In the genomic region with DNA sequence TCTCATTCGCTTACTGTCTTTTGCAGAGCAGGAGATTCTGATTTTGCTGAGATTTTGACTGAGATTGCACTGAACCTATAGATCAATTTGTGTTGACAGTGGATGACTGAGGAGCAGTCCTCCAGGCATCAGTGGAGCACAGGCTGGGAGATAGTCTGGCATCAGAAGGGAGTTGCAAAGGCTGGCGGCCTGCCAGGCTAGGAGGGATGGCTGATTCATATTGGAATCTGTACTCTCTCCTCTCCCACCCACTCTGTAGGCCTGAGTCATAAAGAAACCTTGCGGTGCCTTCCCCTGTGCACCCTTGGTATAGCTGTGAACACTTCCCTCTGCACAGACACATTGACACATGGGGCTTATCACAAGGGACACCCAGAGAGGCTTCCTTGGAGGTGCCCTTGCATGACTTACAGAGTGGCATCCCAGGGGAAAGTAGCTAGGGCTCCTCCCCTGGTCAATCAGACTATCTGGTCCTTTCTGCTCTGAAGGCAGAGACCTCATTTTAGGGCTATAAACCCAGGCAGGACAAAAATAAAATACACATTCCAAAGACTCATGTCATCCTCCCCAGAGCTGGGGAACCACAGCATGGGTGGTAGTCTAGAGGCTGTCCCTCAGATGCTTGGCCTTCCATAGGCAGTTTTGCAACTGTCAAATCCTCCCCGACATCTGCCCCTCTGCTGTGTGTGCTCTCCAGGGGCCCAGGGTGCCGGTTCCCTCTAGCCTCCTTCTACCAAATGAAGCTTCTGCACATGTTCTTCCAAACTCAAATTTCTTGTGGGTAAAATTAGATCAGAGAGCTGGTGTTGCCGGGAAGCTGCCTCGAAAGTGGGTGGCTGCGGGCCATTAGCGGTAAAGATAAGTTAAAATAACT, we compare ENCODE assay signal across 8 cellular contexts. TPM values are rescaled to one million over a fixed set of nuclear protein-coding genes. Genes with fewer than 3 reads are reported as not detected.
DNase-seq lines count a peak whose midpoint lies in the region; ATAC-seq and TF ChIP-seq lines count a peak whose summit lies in the region.

No MANE protein-coding gene starts in this region.

- H3K36me3 Mint-ChIP-seq in CD4-positive, alpha-beta T cell (ENCODE audit: low read depth), result no peaks in the 10 kb centered on the region
- peaks cover 0 to 4% (median 0%) of the 10 kb centered on the region in 5 donors for H3K36me3 Mint-ChIP-seq in naive thymus-derived CD4-positive, alpha-beta T cell

- H3K4me3 ChIP-seq in colonic mucosa, result no peak overlapping the region
- H3K4me3 ChIP-seq in naive thymus-derived CD4-positive, alpha-beta T cell (ENCODE audit: low read length), result no peak overlapping the region

- no peaks in the 10 kb centered on the region for H3K9me3 ChIP-seq in CD4-positive, alpha-beta T cell (ENCODE audit: control insufficient read depth, low read length)
- no peaks in the 10 kb centered on the region for H3K9me3 ChIP-seq in colonic mucosa
- H3K9me3 ChIP-seq in naive thymus-derived CD4-positive, alpha-beta T cell (ENCODE audit: control insufficient read depth in 2 of 3, low read length in 3 of 3), result no peaks in the 10 kb centered on the region

- no peaks in the 10 kb centered on the region for H3K27me3 ChIP-seq in CD4-positive, alpha-beta T cell (ENCODE audit: control insufficient read depth, insufficient read depth, low read length)
- H3K27me3 ChIP-seq in colonic mucosa, result no peaks in the 10 kb centered on the region
- no peaks in the 10 kb centered on the region for H3K27me3 ChIP-seq in naive thymus-derived CD4-positive, alpha-beta T cell (ENCODE audit: control insufficient read depth in 2 of 2, insufficient read depth in 2 of 2, low read length in 2 of 2)

- CTCF ChIA-PET in CD4-positive, alpha-beta T cell (lab: Charles Lee), result interaction anchor here (0.7 kb wide), 1 partner anchor 17 kb away, joined by 3 read pairs; no protein-coding TSS in a partner anchor
- CTCF ChIA-PET in naive thymus-derived CD4-positive, alpha-beta T cell (lab: Charles Lee), result no interaction called here

- H3K4me1 ChIP-seq in colonic mucosa, result peaks cover 9% of the 10 kb centered on the region
- peaks cover 13 to 14% of the 10 kb centered on the region in 2 donors for H3K4me1 ChIP-seq in naive thymus-derived CD4-positive, alpha-beta T cell (ENCODE audit: control insufficient read depth in 2 of 2, insufficient read depth in 2 of 2, low read length in 2 of 2)

- TF ChIP-seq CTCF in CD4-positive, alpha-beta T cell (IDR thresholded peaks at IDR 0.05), result no peak
- TF ChIP-seq CTCF in GM20000 (IDR thresholded peaks at IDR 0.05; ENCODE audit: extremely low read depth, missing control alignments), result no peak
- no peak for TF ChIP-seq CTCF in colonic mucosa (IDR thresholded peaks at IDR 0.05)

- H3K9ac ChIP-seq in colonic mucosa (ENCODE audit: low read depth in 2 of 2, low read length in 2 of 2), result no peak overlapping the region

- no peaks in the 10 kb centered on the region for H3K27me3 Mint-ChIP-seq in CD4-positive, alpha-beta T cell
- H3K27me3 Mint-ChIP-seq in naive thymus-derived CD4-positive, alpha-beta T cell, result peaks cover 0 to 26% (median 0%) of the 10 kb centered on the region in 5 donors

- H3K9me3 Mint-ChIP-seq in CD4-positive, alpha-beta T cell, result no peaks in the 10 kb centered on the region
- peaks cover 0 to 3% (median 0%) of the 10 kb centered on the region in 11 donors for H3K9me3 Mint-ChIP-seq in naive thymus-derived CD4-positive, alpha-beta T cell

- no peaks in the 10 kb centered on the region for H3K36me3 ChIP-seq in colonic mucosa
- H3K36me3 ChIP-seq in naive thymus-derived CD4-positive, alpha-beta T cell (ENCODE audit: control insufficient read depth in 2 of 3, insufficient read depth in 3 of 3, low read length in 3 of 3), result no peaks in the 10 kb centered on the region

- peaks cover 36% of the 10 kb centered on the region for H3K4me1 Mint-ChIP-seq in CD4-positive, alpha-beta T cell (ENCODE audit: low read depth)
- peaks cover 17 to 26% (median 23%) of the 10 kb centered on the region in 7 donors for H3K4me1 Mint-ChIP-seq in naive thymus-derived CD4-positive, alpha-beta T cell

- POLR2A ChIA-PET in CD4-positive, alpha-beta T cell (lab: Charles Lee), result interaction anchor here (1.0 kb wide), 1 partner anchor 172 kb away, joined by 4 read pairs; no protein-coding TSS in a partner anchor
- POLR2A ChIA-PET in naive thymus-derived CD4-positive, alpha-beta T cell (lab: Charles Lee), result interaction anchor here (0.6 kb wide), 1 partner anchor 395 kb away, joined by 5 read pairs; no protein-coding TSS in a partner anchor

- H3K27ac Mint-ChIP-seq in CD4-positive, alpha-beta T cell, result peak overlapping the region; percentile 78
- peak overlapping the region in 4 of 9 donors; percentile 2 to 82 (median 24) for H3K27ac Mint-ChIP-seq in naive thymus-derived CD4-positive, alpha-beta T cell

- ATAC-seq in CD4-positive, alpha-beta T cell (ENCODE audit: poor library complexity), result peak; percentile 79
- peak; percentile 100 for ATAC-seq in HG03565 (IDR thresholded peaks at IDR 0.05; ENCODE audit: unreplicated experiment)
- peak; percentile 99 for ATAC-seq in activated CD4-positive, CD25-positive, alpha-beta regulatory T cell treated with anti-CD3 and anti-CD28 coated beads, Interleukin-2, amount 50 U/mL, for 24 hours
- peak; percentile 71 for ATAC-seq in naive thymus-derived CD4-positive, alpha-beta T cell

- H3K4me3 Mint-ChIP-seq in CD4-positive, alpha-beta T cell, result peak overlapping the region; percentile 36
- H3K4me3 Mint-ChIP-seq in naive thymus-derived CD4-positive, alpha-beta T cell, result no peak overlapping the region

- no peak overlapping the region for H3K27ac ChIP-seq in CD4-positive, alpha-beta T cell (ENCODE audit: low read depth, low read length)
- no peak overlapping the region for H3K27ac ChIP-seq in colonic mucosa
- H3K27ac ChIP-seq in naive thymus-derived CD4-positive, alpha-beta T cell (ENCODE audit: low read depth, low read length), result no peak overlapping the region

- DNase-seq in CD4-positive, alpha-beta T cell, result peak in 9 of 10 experiments; percentile 3 to 47 (median 18)
- peak; percentile 74 for DNase-seq in GM20000 (ENCODE audit: low spot score)
- peak; percentile 74 for DNase-seq in colonic mucosa
- peak in 1 of 9 donors; percentile 79 for DNase-seq in naive thymus-derived CD4-positive, alpha-beta T cell
- peak; percentile 76 for DNase-seq in superior temporal gyrus (ENCODE audit: extremely low spot score)
- no peak for DNase-seq in DMS79 treated with DMSO at 0.1 percent for 48 hours (lab: John Stamatoyannopoulos, UW)

- intact Hi-C loops in CD4-positive, alpha-beta T cell (cut with DNase I, micrococcal nuclease), result no loop called here
- intact Hi-C loops in colonic mucosa (cut with DNase I), result no loop called here
- intact Hi-C loops in naive thymus-derived CD4-positive, alpha-beta T cell (cut with micrococcal nuclease), result no loop called here

RNA-seq across cellular contexts. Expression of gene EEPD1, which starts 37.4 kb away (rescaled TPM):
- total RNA-seq in CD4-positive, alpha-beta T cell, result 1 to 10 TPM; 4.4 to 4.6 TPM
- total RNA-seq in colonic mucosa, result 10 to 100 TPM in 1 of 2 donors, 1 to 10 TPM in 1; 8.2 to 10.0 TPM
- 10 to 100 TPM in 2 of 5 experiments, 1 to 10 TPM in 3; 2.2 to 13.2 (median 3.7) TPM for total RNA-seq in naive thymus-derived CD4-positive, alpha-beta T cell
- 10 to 100 TPM; 12.3 to 15.8 TPM for polyA plus RNA-seq in naive thymus-derived CD4-positive, alpha-beta T cell
